In the genomic region with DNA sequence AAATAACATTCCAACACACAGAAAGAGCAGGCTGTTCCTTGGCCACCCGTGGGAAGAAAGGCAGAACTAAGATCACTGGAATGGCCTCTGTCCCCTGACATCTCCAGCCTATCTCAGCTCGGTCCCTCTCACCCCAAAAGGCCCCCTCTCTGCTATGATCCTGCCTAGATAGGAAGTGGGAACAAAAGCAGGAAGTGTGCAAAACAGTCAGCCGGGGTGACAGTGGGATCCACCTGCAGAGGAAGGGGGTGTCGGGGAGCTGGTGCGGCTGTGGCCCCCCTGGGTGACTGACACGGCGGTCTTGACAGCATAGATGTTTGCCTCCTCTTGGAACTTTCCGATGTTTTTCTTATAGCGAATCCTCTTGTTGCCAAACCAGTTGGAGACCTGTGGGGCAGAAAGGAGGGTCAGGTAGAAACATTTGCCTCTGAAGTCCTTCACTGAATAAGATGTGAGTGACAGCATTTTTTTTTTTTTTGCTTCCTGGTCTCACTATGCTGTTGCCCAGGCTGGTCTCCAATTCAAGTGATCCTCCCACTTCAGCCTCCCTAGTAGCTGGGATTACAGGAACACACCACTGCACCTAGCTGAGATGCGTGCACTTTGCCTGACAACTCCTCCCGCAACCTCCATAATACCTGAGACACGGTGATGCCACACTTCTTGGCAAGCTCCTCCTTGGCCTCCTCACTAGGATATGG, we compare ENCODE assay signal across 7 cellular contexts. TPM values are rescaled to one million over a fixed set of nuclear protein-coding genes. Genes with fewer than 3 reads are reported as not detected.
A peak's percentile ranks its signal among the peaks of the same experiment; 100 is the strongest.
DNase-seq lines count a peak whose midpoint lies in the region; ATAC-seq lines count a peak whose summit lies in the region.
"Had no signal": no experiment of that assay in that cellular context is flagged by ENCODE, and none has a peak within 500 bp of the region (broad histone marks: within the 10 kb centered on the region; RNA-seq: fewer than 3 reads in every experiment).

No MANE protein-coding gene starts in this region.

- H3K36me3 Mint-ChIP-seq in central memory CD8-positive, alpha-beta T cell (ENCODE audit: insufficient read depth): peaks cover 44% of the 10 kb centered on the region

- no peaks in the 10 kb centered on the region for H3K9me3 ChIP-seq in skeletal muscle satellite cell (replicated peaks; ENCODE audit: low read length)

- H3K4me1 ChIP-seq in skeletal muscle satellite cell (ENCODE audit: control insufficient read depth, insufficient read depth, low read length): peaks cover 31% of the 10 kb centered on the region

- no peak overlapping the region for H3K4me3 ChIP-seq in skeletal muscle satellite cell (ENCODE audit: low read length)

- H3K27me3 Mint-ChIP-seq in central memory CD8-positive, alpha-beta T cell: no peaks in the 10 kb centered on the region

- no peak for ATAC-seq in central memory CD8-positive, alpha-beta T cell (replicated peaks; ENCODE audit: extremely low read depth, poor library complexity, severe bottlenecking)
- ATAC-seq in GM19324 (IDR thresholded peaks at IDR 0.05; ENCODE audit: low FRiP score, unreplicated experiment): no peak

- DNase-seq in MV-4-11 (lab: John Stamatoyannopoulos, UW): peak; percentile 32
- DNase-seq in central memory CD8-positive, alpha-beta T cell (ENCODE audit: low spot score in 2 of 2): no peak
- DNase-seq in NCI-H2081 (lab: John Stamatoyannopoulos, UW): no peak
- DNase-seq in NK-92 treated with Interleukin-12 subunit alpha and Interleukin-12 subunit beta, amount 100 ng/mL, for 24 hours (lab: John Stamatoyannopoulos, UW): no peak
- DNase-seq: stimulated activated CD4-positive, alpha-beta T cell treated with anti-CD3 and anti-CD28 coated beads, Interleukin-12 subunit alpha, Interleukin-12 subunit beta, amount 100 ng/mL, for 4 hours had no signal

- peaks cover 41% of the 10 kb centered on the region for H3K36me3 ChIP-seq in skeletal muscle satellite cell (ENCODE audit: insufficient read depth, low read length)

- H3K4me1 Mint-ChIP-seq in central memory CD8-positive, alpha-beta T cell: peaks cover 50% of the 10 kb centered on the region

- H3K27ac Mint-ChIP-seq in central memory CD8-positive, alpha-beta T cell (ENCODE audit: low read depth): peak overlapping the region; percentile 98

- peak overlapping the region; percentile 96 for H3K4me2 ChIP-seq in skeletal muscle satellite cell (ENCODE audit: low read length)

- H3K9me3 Mint-ChIP-seq in central memory CD8-positive, alpha-beta T cell: no peaks in the 10 kb centered on the region

- H3K9ac ChIP-seq in skeletal muscle satellite cell (ENCODE audit: low read depth, low read length): no peak overlapping the region

- peak overlapping the region; percentile 98 for H3K4me3 Mint-ChIP-seq in central memory CD8-positive, alpha-beta T cell

- H3K27me3 ChIP-seq in skeletal muscle satellite cell (ENCODE audit: control insufficient read depth, insufficient read depth, low read length): no peaks in the 10 kb centered on the region

RNA-seq across cellular contexts. Expression of a gene that starts 2.8 kb away (rescaled TPM):
- 17.3 and 19.5 TPM in 2 replicates for total RNA-seq in skeletal muscle satellite cell (2012; rRNA removed)

RNA-seq across cellular contexts. Expression of a gene that starts 3.1 kb away (rescaled TPM):
- total RNA-seq in skeletal muscle satellite cell (2012; rRNA removed): under 0.01 and 0.25 TPM in 2 replicates

RNA-seq across cellular contexts. Expression of a gene that starts 5.3 kb away (rescaled TPM):
- 1.3 TPM in 2 replicates for total RNA-seq in skeletal muscle satellite cell (2012; rRNA removed)

RNA-seq across cellular contexts. Expression of a gene that starts 9.0 kb away (rescaled TPM):
- 16.0 and 22.9 TPM in 2 replicates for total RNA-seq in skeletal muscle satellite cell (2012; rRNA removed)

RNA-seq across cellular contexts. Expression of a gene that starts 11.3 kb away (rescaled TPM):
- total RNA-seq in skeletal muscle satellite cell (2012; rRNA removed): 19.0 and 31.2 TPM in 2 replicates
